23 cellular contexts compared by ENCODE assay signal in genomic region chr22:21694795-21695431, GRCh38.
"Had no signal": no experiment of that assay in that cellular context is flagged by ENCODE, and none has a peak within 500 bp of the region (broad histone marks: within the 10 kb centered on the region; RNA-seq: fewer than 3 reads in every experiment).

No MANE protein-coding gene starts in this region.

- H3K36me3 ChIP-seq: ovary had no signal

- H3K27ac Mint-ChIP-seq: activated CD4-positive, alpha-beta memory T cell treated with anti-CD3 and anti-CD28 coated beads, Interleukin-2, amount 10 ng/mL, durations not matched to agents 7 days and 5 days; activated naive CD4-positive, alpha-beta T cell treated with anti-CD3 and anti-CD28 coated beads, Interleukin-2, amount 50 U/mL, for 24 hours; mesothelial cell of epicardium; T-helper 2 cell treated with Interferon-gamma antibody and Interleukin-4, amounts not matched to agents 5 μg/mL and 100 μg/mL, for 36 hours had no signal

- H3K9me3 Mint-ChIP-seq: activated CD4-positive, alpha-beta memory T cell treated with anti-CD3 and anti-CD28 coated beads, Interleukin-2, amount 10 ng/mL, durations not matched to agents 7 days and 5 days; activated naive CD4-positive, alpha-beta T cell treated with anti-CD3 and anti-CD28 coated beads, Interleukin-2, amount 50 U/mL, for 24 hours; mesothelial cell of epicardium; neural crest cell; T-helper 2 cell treated with Interferon-gamma antibody and Interleukin-4, amounts not matched to agents 5 μg/mL and 100 μg/mL, for 36 hours had no signal

- H3K4me1 Mint-ChIP-seq: mesothelial cell of epicardium had no signal

- DNase-seq: activated CD4-positive, alpha-beta memory T cell treated with anti-CD3 and anti-CD28 coated beads, Interleukin-2, amount 10 ng/mL, durations not matched to agents 7 days and 5 days; activated CD4-positive, alpha-beta T cell treated with anti-CD3 and anti-CD28 coated beads for 4 hours; activated CD8-positive, alpha-beta memory T cell treated with anti-CD3 and anti-CD28 coated beads, Interleukin-2, amount 10 ng/mL, durations not matched to agents 7 days and 5 days; amniotic stem cell; dorsolateral prefrontal cortex; erythroblast; foreskin melanocyte; glutamatergic neuron; hypothalamus; ovary; psoas muscle; small intestine; stimulated activated CD4-positive, alpha-beta T cell treated with anti-CD3 and anti-CD28 coated beads, Interleukin-4, amount 100 ng/mL, for 1 hour had no signal

- ATAC-seq: activated CD8-positive, alpha-beta memory T cell treated with anti-CD3 and anti-CD28 coated beads, Interleukin-2, amount 10 ng/mL, durations not matched to agents 7 days and 5 days; left lobe of liver; psoas muscle had no signal

- H3K27me3 Mint-ChIP-seq: activated CD4-positive, alpha-beta memory T cell treated with anti-CD3 and anti-CD28 coated beads, Interleukin-2, amount 10 ng/mL, durations not matched to agents 7 days and 5 days; activated CD8-positive, alpha-beta memory T cell treated with anti-CD3 and anti-CD28 coated beads, Interleukin-2, amount 10 ng/mL, durations not matched to agents 7 days and 5 days; activated naive CD4-positive, alpha-beta T cell treated with anti-CD3 and anti-CD28 coated beads, Interleukin-2, amount 50 U/mL, for 24 hours had no signal

- H3K27me3 ChIP-seq: cardiac muscle cell, dorsolateral prefrontal cortex, ovary, right lobe of liver, upper lobe of left lung had no signal

- H3K4me1 ChIP-seq: right lobe of liver had no signal

- H3K4me3 ChIP-seq: cardiac muscle cell, dorsolateral prefrontal cortex, lung, ovary, psoas muscle, right lobe of liver, thoracic aorta, upper lobe of left lung had no signal

- H3K9me3 ChIP-seq: ovary, psoas muscle, right lobe of liver, thoracic aorta, upper lobe of left lung had no signal

- H3K4me3 Mint-ChIP-seq: activated CD4-positive, alpha-beta memory T cell treated with anti-CD3 and anti-CD28 coated beads, Interleukin-2, amount 10 ng/mL, durations not matched to agents 7 days and 5 days; activated CD8-positive, alpha-beta memory T cell treated with anti-CD3 and anti-CD28 coated beads, Interleukin-2, amount 10 ng/mL, durations not matched to agents 7 days and 5 days; activated naive CD4-positive, alpha-beta T cell treated with anti-CD3 and anti-CD28 coated beads, Interleukin-2, amount 50 U/mL, for 24 hours; mesothelial cell of epicardium; neural crest cell; T-helper 2 cell treated with Interferon-gamma antibody and Interleukin-4, amounts not matched to agents 5 μg/mL and 100 μg/mL, for 36 hours had no signal

- H3K27ac ChIP-seq: cardiac muscle cell, ovary, psoas muscle, right lobe of liver, thoracic aorta, upper lobe of left lung had no signal
